ENCODE assay signal across 15 cellular contexts in genomic region chr15:44715797-44716334, GRCh38. TPM values are rescaled to one million over a fixed set of nuclear protein-coding genes. Genes with fewer than 3 reads are reported as not detected.
A peak's percentile ranks its signal among the peaks of the same experiment; 100 is the strongest.
DNase-seq lines count a peak whose midpoint lies in the region; ATAC-seq and TF ChIP-seq lines count a peak whose summit lies in the region.
"Had no signal": no experiment of that assay in that cellular context is flagged by ENCODE, and none has a peak within 500 bp of the region (broad histone marks: within the 10 kb centered on the region; RNA-seq: fewer than 3 reads in every experiment).

No MANE protein-coding gene starts in this region.

- peaks cover 27% of the 10 kb centered on the region for H4K20me1 ChIP-seq in SU-DHL-6 (ENCODE audit: low read depth, low read length)

- 66% methylated on average over 2 of the region's 2 CpGs for WGBS in right cardiac atrium

- peaks cover 43% of the 10 kb centered on the region for H3K79me2 ChIP-seq in SU-DHL-6 (ENCODE audit: insufficient read depth, low read length)

- H3K4me3 Mint-ChIP-seq in glutamatergic neuron (ENCODE audit: unreplicated experiment): no peak overlapping the region

- H3K27me3 Mint-ChIP-seq in glutamatergic neuron (ENCODE audit: unreplicated experiment): peaks cover 3% of the 10 kb centered on the region

- H3K4me3 ChIP-seq in left ventricle myocardium inferior (peak overlapping the region; percentile 92), SU-DHL-6 (ENCODE audit: insufficient read depth, low read length, poor library complexity, severe bottlenecking) (no peak overlapping the region), right cardiac atrium (ENCODE audit: low read length) (no peak overlapping the region), BE2C (ENCODE audit: low read depth, low read length) (no peak overlapping the region)
- H3K4me3 ChIP-seq: BLaER1, HAP-1 had no signal

- H3K27me3 ChIP-seq in left ventricle myocardium inferior (ENCODE audit: low read depth) (no peaks in the 10 kb centered on the region), SU-DHL-6 (ENCODE audit: low read length) (no peaks in the 10 kb centered on the region), right cardiac atrium (ENCODE audit: control insufficient read depth, insufficient read depth) (no peaks in the 10 kb centered on the region), BE2C (no peaks in the 10 kb centered on the region)
- H3K27me3 ChIP-seq: BLaER1, stomach had no signal

- no peak overlapping the region for H2AFZ ChIP-seq in SU-DHL-6 (ENCODE audit: low read depth, low read length, severe bottlenecking)

- H3K9me3 ChIP-seq in left ventricle myocardium inferior (replicated peaks) (no peaks in the 10 kb centered on the region), SU-DHL-6 (ENCODE audit: insufficient read depth, low read length) (no peaks in the 10 kb centered on the region), right cardiac atrium (ENCODE audit: control insufficient read depth, low read length) (no peaks in the 10 kb centered on the region), BE2C (no peaks in the 10 kb centered on the region)
- H3K9me3 ChIP-seq: BLaER1, HAP-1, stomach had no signal

- no peaks in the 10 kb centered on the region for H3K9me3 Mint-ChIP-seq in glutamatergic neuron (ENCODE audit: unreplicated experiment)

- no peak overlapping the region for H3K9ac ChIP-seq in SU-DHL-6 (ENCODE audit: low read length)
- H3K9ac ChIP-seq: BLaER1 had no signal

- H3K36me3 ChIP-seq in left ventricle myocardium inferior (peaks cover 41% of the 10 kb centered on the region), SU-DHL-6 (ENCODE audit: low read length) (peaks cover 40% of the 10 kb centered on the region), BE2C (peaks cover 38% of the 10 kb centered on the region)

- ATAC-seq in right cardiac atrium: no peak

- TF ChIP-seq CTCF in left ventricle myocardium inferior (IDR thresholded peaks at IDR 0.05; ENCODE audit: borderline replicate concordance) (no peak), SU-DHL-6 (IDR thresholded peaks at IDR 0.05; ENCODE audit: insufficient read depth, low read length, poor library complexity, severe bottlenecking) (no peak), glutamatergic neuron (IDR thresholded peaks at IDR 0.05; ENCODE audit: partially characterized antibody, unreplicated experiment) (no peak), BE2C (IDR thresholded peaks at IDR 0.05; ENCODE audit: low read depth, low read length) (no peak)

- intact Hi-C loops in left ventricle myocardium inferior (cut with micrococcal nuclease) (no loop called here), cardiac septum (cut with DNase I) (no loop called here), right cardiac atrium (cut with DNase I) (no loop called here)

- no peak for DNase-seq in left ventricle myocardium inferior
- DNase-seq in cardiac septum (ENCODE audit: low spot score): no peak
- DNase-seq in right cardiac atrium: no peak
- DNase-seq in substantia nigra (lab: John Stamatoyannopoulos, UW): no peak
- no peak for DNase-seq in glutamatergic neuron
- no peak for DNase-seq in BE2C
- DNase-seq in NCI-H1694 (lab: John Stamatoyannopoulos, UW): no peak
- DNase-seq: midbrain; MV-4-11; NCI-H2171 treated with DMSO at 0.1 percent for 48 hours; stimulated activated CD4-positive, alpha-beta T cell treated with anti-CD3 and anti-CD28 coated beads, Interleukin-4, amount 100 ng/mL, for 24 hours; stomach had no signal

- no peak overlapping the region for H3K4me2 ChIP-seq in SU-DHL-6 (ENCODE audit: low read depth, low read length, poor library complexity, severe bottlenecking)

- no peaks in the 10 kb centered on the region for H3K9me2 ChIP-seq in SU-DHL-6 (replicated peaks; ENCODE audit: insufficient read depth, low read length)

- H3K27ac ChIP-seq in left ventricle myocardium inferior (replicated peaks): peak overlapping the region; percentile 99
- peak overlapping the region; percentile 1; the same call in 1 of the 2 replicates for H3K27ac ChIP-seq in SU-DHL-6 (ENCODE audit: low read depth, low read length)
- H3K27ac ChIP-seq in right cardiac atrium (ENCODE audit: low read length): peak overlapping the region; percentile 50
- H3K27ac ChIP-seq in substantia nigra (ENCODE audit: low read depth, low read length, poor library complexity, severe bottlenecking): peak overlapping the region; percentile 5
- H3K27ac ChIP-seq: BLaER1 had no signal

- peaks cover 82% of the 10 kb centered on the region for H3F3A ChIP-seq in SU-DHL-6 (ENCODE audit: insufficient read depth)

- peaks cover 79% of the 10 kb centered on the region for H3K4me1 ChIP-seq in left ventricle myocardium inferior
- peaks cover 2% of the 10 kb centered on the region for H3K4me1 ChIP-seq in right cardiac atrium (ENCODE audit: control insufficient read depth, insufficient read depth, low read length)
- peaks cover 3% of the 10 kb centered on the region; the same call in 1 of the 2 replicates for H3K4me1 ChIP-seq in BE2C

- H3K36me3 Mint-ChIP-seq in glutamatergic neuron (ENCODE audit: unreplicated experiment): no peaks in the 10 kb centered on the region

- H3K27ac Mint-ChIP-seq in glutamatergic neuron (ENCODE audit: unreplicated experiment): no peak overlapping the region

- H3K4me1 Mint-ChIP-seq in glutamatergic neuron (ENCODE audit: low read depth, unreplicated experiment): no peaks in the 10 kb centered on the region

RNA-seq across cellular contexts. Expression of gene B2M, which starts 4.5 kb away (rescaled TPM):
- total RNA-seq in left ventricle myocardium inferior (1,128 TPM), cardiac septum (904 TPM), right cardiac atrium (1,000 to 10,000 TPM; 1,377 to 1,599 (median 1,490) TPM), glutamatergic neuron (ENCODE audit: unreplicated experiment) (21.5 TPM)
- 2,022 TPM for polyA plus RNA-seq in right cardiac atrium
- 1,053 TPM for polyA plus RNA-seq in BE2C (2012; ENCODE audit: insufficient read depth, insufficient read length, low read depth)

RNA-seq across cellular contexts. Expression of gene PATL2, which starts 4.7 kb away (rescaled TPM):
- total RNA-seq in left ventricle myocardium inferior: 3.7 TPM
- 1.00 TPM for total RNA-seq in cardiac septum
- 1 to 10 TPM; 2.4 to 6.6 (median 3.9) TPM for total RNA-seq in right cardiac atrium
- polyA plus RNA-seq in right cardiac atrium: 8.3 TPM
- total RNA-seq in glutamatergic neuron (ENCODE audit: unreplicated experiment): not detected
- not detected for polyA plus RNA-seq in BE2C (2012; ENCODE audit: insufficient read depth, insufficient read length, low read depth)

RNA-seq across cellular contexts. Expression of gene TRIM69, which starts 20.5 kb away (rescaled TPM):
- total RNA-seq in left ventricle myocardium inferior: 57.6 TPM
- 70.7 TPM for total RNA-seq in cardiac septum
- total RNA-seq in right cardiac atrium: 10 to 100 TPM; 46.1 to 81.4 (median 71.9) TPM
- polyA plus RNA-seq in right cardiac atrium: 53.5 TPM
- total RNA-seq in glutamatergic neuron (ENCODE audit: unreplicated experiment): 22.8 TPM
- polyA plus RNA-seq in BE2C (2012; ENCODE audit: insufficient read depth, insufficient read length, low read depth): 19.9 TPM

RNA-seq across cellular contexts. Expression of gene SPG11, which starts 52.4 kb away (rescaled TPM):
- 49.6 TPM for total RNA-seq in left ventricle myocardium inferior
- total RNA-seq in cardiac septum: 49.2 TPM
- 10 to 100 TPM; 38.8 to 45.7 (median 42.4) TPM for total RNA-seq in right cardiac atrium
- polyA plus RNA-seq in right cardiac atrium: 15.0 TPM
- 59.2 TPM for total RNA-seq in glutamatergic neuron (ENCODE audit: unreplicated experiment)
- 78.5 TPM for polyA plus RNA-seq in BE2C (2012; ENCODE audit: insufficient read depth, insufficient read length, low read depth)

Comparison
In these comparisons a context has a peak if more than half of its experiments do, and no peak if none do; other contexts are left out.
1. H3K27ac ChIP-seq: peak in every context shown above with its lines; median percentile 99 in left ventricle myocardium inferior; 50 in right cardiac atrium; 5 in substantia nigra; 1 in SU-DHL-6.
2. RNA of gene B2M, which starts 4.5 kb away (total RNA-seq): 1,377 to 1,599 TPM in right cardiac atrium, 1,128 TPM in left ventricle myocardium inferior (single experiment) and 904 TPM in cardiac septum (single experiment); 21.5 TPM in glutamatergic neuron (single experiment); every median in the first group is over 10 times any median in the second.